1 cellular context compared by ENCODE assay signal in the genomic region with DNA sequence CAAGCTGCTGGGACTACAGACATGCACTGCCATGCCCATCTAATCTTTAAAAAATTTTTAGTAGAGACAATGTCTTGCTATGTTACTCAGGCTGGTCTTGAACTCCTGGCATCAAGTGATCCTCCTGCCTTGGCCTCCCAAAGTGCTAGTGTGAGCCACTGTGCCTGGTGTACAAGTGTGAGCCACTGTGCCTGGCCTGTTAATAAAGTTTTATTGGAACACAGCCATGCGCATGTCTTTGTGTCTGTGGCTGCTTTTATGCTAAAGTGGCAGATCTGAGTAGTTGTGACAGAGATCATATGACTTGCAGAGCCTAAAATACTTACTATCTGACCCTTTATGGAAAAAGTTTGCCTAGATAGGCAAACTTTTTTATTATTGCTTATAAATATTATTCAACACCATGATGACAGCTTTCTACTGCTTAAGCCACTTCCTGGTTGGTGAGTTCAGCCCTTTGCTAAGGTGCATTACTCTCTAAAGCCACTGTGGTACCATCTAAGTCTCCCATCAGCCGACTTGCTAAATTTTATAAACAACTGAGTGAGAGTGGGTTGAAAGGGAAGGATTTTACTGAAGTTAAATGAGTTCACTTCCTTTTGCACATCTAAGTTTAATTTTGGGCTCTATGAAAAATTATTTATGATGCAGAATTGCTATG.
TF ChIP-seq lines count a peak whose summit lies in the region.

No MANE protein-coding gene starts in this region.

TF ChIP-seq in GM12878, 131 proteins besides CTCF, POLR2A, EP300 and RAD21:
- TF ChIP-seq, protein P1, sequence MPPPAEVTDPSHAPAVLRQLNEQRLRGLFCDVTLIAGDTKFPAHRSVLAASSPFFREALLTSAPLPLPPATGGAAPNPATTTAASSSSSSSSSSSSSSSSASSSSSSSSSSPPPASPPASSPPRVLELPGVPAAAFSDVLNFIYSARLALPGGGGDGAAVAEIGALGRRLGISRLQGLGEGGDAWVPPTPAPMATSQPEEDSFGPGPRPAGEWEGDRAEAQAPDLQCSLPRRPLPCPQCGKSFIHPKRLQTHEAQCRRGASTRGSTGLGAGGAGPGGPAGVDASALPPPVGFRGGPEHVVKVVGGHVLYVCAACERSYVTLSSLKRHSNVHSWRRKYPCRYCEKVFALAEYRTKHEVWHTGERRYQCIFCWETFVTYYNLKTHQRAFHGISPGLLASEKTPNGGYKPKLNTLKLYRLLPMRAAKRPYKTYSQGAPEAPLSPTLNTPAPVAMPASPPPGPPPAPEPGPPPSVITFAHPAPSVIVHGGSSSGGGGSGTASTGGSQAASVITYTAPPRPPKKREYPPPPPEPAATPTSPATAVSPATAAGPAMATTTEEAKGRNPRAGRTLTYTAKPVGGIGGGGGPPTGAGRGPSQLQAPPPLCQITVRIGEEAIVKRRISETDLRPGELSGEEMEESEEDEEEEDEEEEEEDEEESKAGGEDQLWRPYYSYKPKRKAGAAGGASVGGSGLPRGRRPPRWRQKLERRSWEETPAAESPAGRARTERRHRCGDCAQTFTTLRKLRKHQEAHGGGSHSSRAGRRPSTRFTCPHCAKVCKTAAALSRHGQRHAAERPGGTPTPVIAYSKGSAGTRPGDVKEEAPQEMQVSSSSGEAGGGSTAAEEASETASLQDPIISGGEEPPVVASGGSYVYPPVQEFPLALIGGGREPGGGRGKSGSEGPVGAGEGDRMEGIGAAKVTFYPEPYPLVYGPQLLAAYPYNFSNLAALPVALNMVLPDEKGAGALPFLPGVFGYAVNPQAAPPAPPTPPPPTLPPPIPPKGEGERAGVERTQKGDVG (CRISPR knock-in tag; IDR thresholded peaks at IDR 0.05) = no peak
- TF ChIP-seq, protein P2, sequence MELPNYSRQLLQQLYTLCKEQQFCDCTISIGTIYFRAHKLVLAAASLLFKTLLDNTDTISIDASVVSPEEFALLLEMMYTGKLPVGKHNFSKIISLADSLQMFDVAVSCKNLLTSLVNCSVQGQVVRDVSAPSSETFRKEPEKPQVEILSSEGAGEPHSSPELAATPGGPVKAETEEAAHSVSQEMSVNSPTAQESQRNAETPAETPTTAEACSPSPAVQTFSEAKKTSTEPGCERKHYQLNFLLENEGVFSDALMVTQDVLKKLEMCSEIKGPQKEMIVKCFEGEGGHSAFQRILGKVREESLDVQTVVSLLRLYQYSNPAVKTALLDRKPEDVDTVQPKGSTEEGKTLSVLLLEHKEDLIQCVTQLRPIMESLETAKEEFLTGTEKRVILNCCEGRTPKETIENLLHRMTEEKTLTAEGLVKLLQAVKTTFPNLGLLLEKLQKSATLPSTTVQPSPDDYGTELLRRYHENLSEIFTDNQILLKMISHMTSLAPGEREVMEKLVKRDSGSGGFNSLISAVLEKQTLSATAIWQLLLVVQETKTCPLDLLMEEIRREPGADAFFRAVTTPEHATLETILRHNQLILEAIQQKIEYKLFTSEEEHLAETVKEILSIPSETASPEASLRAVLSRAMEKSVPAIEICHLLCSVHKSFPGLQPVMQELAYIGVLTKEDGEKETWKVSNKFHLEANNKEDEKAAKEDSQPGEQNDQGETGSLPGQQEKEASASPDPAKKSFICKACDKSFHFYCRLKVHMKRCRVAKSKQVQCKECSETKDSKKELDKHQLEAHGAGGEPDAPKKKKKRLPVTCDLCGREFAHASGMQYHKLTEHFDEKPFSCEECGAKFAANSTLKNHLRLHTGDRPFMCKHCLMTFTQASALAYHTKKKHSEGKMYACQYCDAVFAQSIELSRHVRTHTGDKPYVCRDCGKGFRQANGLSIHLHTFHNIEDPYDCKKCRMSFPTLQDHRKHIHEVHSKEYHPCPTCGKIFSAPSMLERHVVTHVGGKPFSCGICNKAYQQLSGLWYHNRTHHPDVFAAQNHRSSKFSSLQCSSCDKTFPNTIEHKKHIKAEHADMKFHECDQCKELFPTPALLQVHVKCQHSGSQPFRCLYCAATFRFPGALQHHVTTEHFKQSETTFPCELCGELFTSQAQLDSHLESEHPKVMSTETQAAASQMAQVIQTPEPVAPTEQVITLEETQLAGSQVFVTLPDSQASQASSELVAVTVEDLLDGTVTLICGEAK (IDR thresholded peaks at IDR 0.05; ENCODE audit: borderline replicate concordance) = peak; percentile 71
- TF ChIP-seq, protein P3, sequence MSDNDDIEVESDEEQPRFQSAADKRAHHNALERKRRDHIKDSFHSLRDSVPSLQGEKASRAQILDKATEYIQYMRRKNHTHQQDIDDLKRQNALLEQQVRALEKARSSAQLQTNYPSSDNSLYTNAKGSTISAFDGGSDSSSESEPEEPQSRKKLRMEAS (IDR thresholded peaks at IDR 0.05; ENCODE audit: low read depth, low read length) = no peak
